In genomic region chr1:76786232-76786631, GRCh38 we compare ENCODE assay signal across 16 cellular contexts.
A peak's percentile ranks its signal among the peaks of the same experiment; 100 is the strongest.
DNase-seq lines count a peak whose midpoint lies in the region; ATAC-seq and TF ChIP-seq lines count a peak whose summit lies in the region.
"Had no signal": no experiment of that assay in that cellular context is flagged by ENCODE, and none has a peak within 500 bp of the region (broad histone marks: within the 10 kb centered on the region; RNA-seq: fewer than 3 reads in every experiment).

No MANE protein-coding gene starts in this region.

- H3K27ac ChIP-seq in SJCRH30 = no peak overlapping the region
- H3K27ac ChIP-seq in stomach = no peak overlapping the region

- TF ChIP-seq CTCF in fibroblast of the aortic adventitia (IDR thresholded peaks at IDR 0.05; ENCODE audit: insufficient read depth, low read length) (no peak), stomach (IDR thresholded peaks at IDR 0.05) (no peak)

- H3K4me3 ChIP-seq in fibroblast of the aortic adventitia (ENCODE audit: low read depth, low read length) = no peak overlapping the region
- no peak overlapping the region for H3K4me3 ChIP-seq in SJCRH30
- no peak overlapping the region for H3K4me3 ChIP-seq in stomach

- H3K4me1 ChIP-seq in SJCRH30 = no peaks in the 10 kb centered on the region
- no peaks in the 10 kb centered on the region for H3K4me1 ChIP-seq in stomach

- TF ChIP-seq EP300 in stomach (IDR thresholded peaks at IDR 0.05) = no peak

- no peaks in the 10 kb centered on the region for H3K27me3 ChIP-seq in SJCRH30
- no peaks in the 10 kb centered on the region for H3K27me3 ChIP-seq in stomach

- no peak for ATAC-seq in HG02571 (IDR thresholded peaks at IDR 0.05; ENCODE audit: unreplicated experiment)
- ATAC-seq: HCT116, Panc1 had no signal

- H3K36me3 ChIP-seq in SJCRH30 = no peaks in the 10 kb centered on the region
- H3K36me3 ChIP-seq in stomach = no peaks in the 10 kb centered on the region

- DNase-seq in ELR (ENCODE audit: low read depth) = peak; percentile 3
- DNase-seq in RPMI7951 (ENCODE audit: low read depth) = peak; percentile 11
- peak; percentile 1 for DNase-seq in fibroblast of the aortic adventitia (ENCODE audit: low read depth)
- DNase-seq in stromal cell of bone marrow (ENCODE audit: low read depth) = peak; percentile 4
- no peak for DNase-seq in SJCRH30
- no peak for DNase-seq in stomach
- DNase-seq: C1 segment of cervical spinal cord, DMS153, KG1, NCI-H1092, NCI-H1694 treated with DMSO at 0.1 percent for 48 hours, NCI-H774, SHP77 had no signal

- intact Hi-C loops in stomach (cut with DNase I; ENCODE audit: low total_unique reads) = no loop called here

- H3K9me3 ChIP-seq in SJCRH30 (replicated peaks) (peaks cover 4% of the 10 kb centered on the region; the same call in 1 of the 2 replicates), stomach (no peaks in the 10 kb centered on the region)

- TF ChIP-seq POLR2A in stomach (IDR thresholded peaks at IDR 0.05) = no peak

Comparison
In these comparisons a context has a peak if more than half of its experiments do, and no peak if none do; other contexts are left out.
1. DNase-seq: peak in ELR (single experiment), RPMI7951 (single experiment), fibroblast of the aortic adventitia (single experiment) and stromal cell of bone marrow (single experiment); none in SJCRH30 (0 of 2) and stomach (single experiment).